17 cellular contexts compared by ENCODE assay signal in the genomic region with DNA sequence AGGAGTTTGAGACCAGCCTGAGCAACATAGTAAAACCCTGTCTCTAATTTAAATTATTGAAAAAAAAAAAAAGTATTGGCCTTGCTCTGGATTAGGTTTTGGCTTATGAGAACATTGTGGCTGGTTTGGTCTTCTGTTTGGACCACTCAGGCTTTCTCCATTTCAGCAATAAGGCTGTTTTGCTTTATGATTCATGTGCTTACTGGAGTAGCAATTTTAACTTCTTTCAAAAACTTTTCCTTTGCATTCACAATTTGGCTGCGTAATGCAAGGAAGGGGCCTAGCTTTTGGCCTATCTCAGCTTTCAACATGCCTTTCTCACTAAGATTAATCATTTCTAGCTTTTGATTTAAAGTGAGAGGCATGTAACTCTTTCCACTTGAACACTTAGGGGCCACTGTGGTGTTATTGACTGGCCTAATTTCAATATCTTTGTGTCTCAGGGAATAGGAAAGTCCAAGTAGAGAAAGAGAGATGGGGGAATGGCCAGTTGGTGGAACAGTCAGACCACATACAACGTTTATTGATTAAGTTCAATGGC. TPM values are rescaled to one million over a fixed set of nuclear protein-coding genes. Genes with fewer than 3 reads are reported as not detected.
A peak's percentile ranks its signal among the peaks of the same experiment; 100 is the strongest.
DNase-seq lines count a peak whose midpoint lies in the region; ATAC-seq lines count a peak whose summit lies in the region.
"Had no signal": no experiment of that assay in that cellular context is flagged by ENCODE, and none has a peak within 500 bp of the region (broad histone marks: within the 10 kb centered on the region; RNA-seq: fewer than 3 reads in every experiment).

No MANE protein-coding gene starts in this region.

- H3K27ac Mint-ChIP-seq in activated naive CD4-positive, alpha-beta T cell treated with anti-CD3 and anti-CD28 coated beads for 36 hours = no peak overlapping the region
- peak overlapping the region; percentile 58 for H3K27ac Mint-ChIP-seq in activated naive CD8-positive, alpha-beta T cell
- H3K27ac Mint-ChIP-seq in stimulated activated naive CD8-positive, alpha-beta T cell treated with anti-CD3 and anti-CD28 coated beads, Interleukin-15, amount 100 ng/mL, for 72 hours = peak overlapping the region; percentile 35 to 63
- H3K27ac Mint-ChIP-seq: GM23338 had no signal

- DNase-seq in activated naive CD4-positive, alpha-beta T cell treated with anti-CD3 and anti-CD28 coated beads for 36 hours = peak; percentile 17
- DNase-seq in activated naive CD4-positive, alpha-beta T cell treated with Interleukin-2 at 50 U/mL for 16 hours = no peak
- DNase-seq in glomerular visceral epithelial cell (ENCODE audit: extremely low spot score) (peak; percentile 13), C1 segment of cervical spinal cord (lab: John Stamatoyannopoulos, UW) (no peak)
- no peak for DNase-seq in stimulated activated naive CD8-positive, alpha-beta T cell treated with anti-CD3 and anti-CD28 coated beads, Interleukin-15, amount 100 ng/mL, for 72 hours
- DNase-seq: Caco-2; CD4-positive, CD25-positive, alpha-beta regulatory T cell; DMS153; NCI-H1436; NCI-H2029 treated with DMSO at 0.1 percent for 48 hours; NCI-H2171 treated with DMSO at 0.1 percent for 48 hours; NCI-H446 treated with DMSO at 0.1 percent for 48 hours; NK-92 treated with Interleukin-12 subunit alpha and Interleukin-12 subunit beta, amount 100 ng/mL, for 24 hours had no signal

- no peaks in the 10 kb centered on the region for H3K27me3 Mint-ChIP-seq in activated naive CD4-positive, alpha-beta T cell treated with anti-CD3 and anti-CD28 coated beads for 36 hours (ENCODE audit: low read depth)
- no peaks in the 10 kb centered on the region for H3K27me3 Mint-ChIP-seq in activated naive CD8-positive, alpha-beta T cell
- H3K27me3 Mint-ChIP-seq in stimulated activated naive CD8-positive, alpha-beta T cell treated with anti-CD3 and anti-CD28 coated beads, Interleukin-15, amount 100 ng/mL, for 72 hours = no peaks in the 10 kb centered on the region
- H3K27me3 Mint-ChIP-seq: CD4-positive, CD25-positive, alpha-beta regulatory T cell had no signal

- no peaks in the 10 kb centered on the region for H3K36me3 Mint-ChIP-seq in activated naive CD4-positive, alpha-beta T cell treated with anti-CD3 and anti-CD28 coated beads for 36 hours (ENCODE audit: low read depth)
- H3K36me3 Mint-ChIP-seq in activated naive CD8-positive, alpha-beta T cell = no peaks in the 10 kb centered on the region
- H3K36me3 Mint-ChIP-seq: CD4-positive, CD25-positive, alpha-beta regulatory T cell had no signal

- CTCF ChIA-PET in activated naive CD4-positive, alpha-beta T cell treated with anti-CD3 and anti-CD28 coated beads for 36 hours (lab: Charles Lee) = interaction anchor here (0.6 to 4.4 kb wide), 5 partner anchors 30 to 445 kb away, joined by 3 to 14 read pairs (median 4); no protein-coding TSS in a partner anchor

- intact Hi-C loops in activated naive CD4-positive, alpha-beta T cell treated with anti-CD3 and anti-CD28 coated beads for 36 hours (cut with micrococcal nuclease) = no loop called here

- H3K9me3 Mint-ChIP-seq in activated naive CD4-positive, alpha-beta T cell treated with anti-CD3 and anti-CD28 coated beads for 36 hours = no peaks in the 10 kb centered on the region
- H3K9me3 Mint-ChIP-seq in activated naive CD8-positive, alpha-beta T cell (ENCODE audit: low read depth) = no peaks in the 10 kb centered on the region
- H3K9me3 Mint-ChIP-seq in stimulated activated naive CD8-positive, alpha-beta T cell treated with anti-CD3 and anti-CD28 coated beads, Interleukin-15, amount 100 ng/mL, for 72 hours = peaks cover 0 to 4% of the 10 kb centered on the region in 2 donors
- H3K9me3 Mint-ChIP-seq: GM23338 had no signal

- H3K4me3 Mint-ChIP-seq in activated naive CD4-positive, alpha-beta T cell treated with anti-CD3 and anti-CD28 coated beads for 36 hours = no peak overlapping the region
- H3K4me3 Mint-ChIP-seq in activated naive CD8-positive, alpha-beta T cell = no peak overlapping the region
- no peak overlapping the region for H3K4me3 Mint-ChIP-seq in stimulated activated naive CD8-positive, alpha-beta T cell treated with anti-CD3 and anti-CD28 coated beads, Interleukin-15, amount 100 ng/mL, for 72 hours
- H3K4me3 Mint-ChIP-seq: CD4-positive, CD25-positive, alpha-beta regulatory T cell; GM23338 had no signal

- peaks cover 15% of the 10 kb centered on the region for H3K4me1 Mint-ChIP-seq in activated naive CD4-positive, alpha-beta T cell treated with anti-CD3 and anti-CD28 coated beads for 36 hours (ENCODE audit: low read depth)
- no peaks in the 10 kb centered on the region for H3K4me1 Mint-ChIP-seq in activated naive CD8-positive, alpha-beta T cell (ENCODE audit: low read depth)
- peaks cover 13% of the 10 kb centered on the region for H3K4me1 Mint-ChIP-seq in stimulated activated naive CD8-positive, alpha-beta T cell treated with anti-CD3 and anti-CD28 coated beads, Interleukin-15, amount 100 ng/mL, for 72 hours
- H3K4me1 Mint-ChIP-seq: GM23338 had no signal

- peak; percentile 80 for ATAC-seq in stimulated activated naive CD8-positive, alpha-beta T cell treated with anti-CD3 and anti-CD28 coated beads, Interleukin-15, amount 100 ng/mL, for 72 hours
- no peak for ATAC-seq in GM18867 (IDR thresholded peaks at IDR 0.05; ENCODE audit: unreplicated experiment)
- ATAC-seq: GM23338, HCT116 had no signal

RNA-seq across cellular contexts. Expression of a gene that starts 38.0 kb away (rescaled TPM):
- 10 to 100 TPM; 41.1 to 43.3 TPM for total RNA-seq in activated naive CD4-positive, alpha-beta T cell treated with anti-CD3 and anti-CD28 coated beads for 36 hours

Comparison
In these comparisons a context has a peak if more than half of its experiments do, and no peak if none do; other contexts are left out.
1. DNase-seq: peak in activated naive CD4-positive, alpha-beta T cell treated with anti-CD3 and anti-CD28 coated beads for 36 hours (single experiment) and glomerular visceral epithelial cell (single experiment); none in activated naive CD4-positive, alpha-beta T cell treated with Interleukin-2 at 50 U/mL for 16 hours (single experiment), stimulated activated naive CD8-positive, alpha-beta T cell treated with anti-CD3 and anti-CD28 coated beads, Interleukin-15, amount 100 ng/mL, for 72 hours (0 of 2) and C1 segment of cervical spinal cord (0 of 14).